12 cellular contexts compared by ENCODE assay signal in the genomic region with DNA sequence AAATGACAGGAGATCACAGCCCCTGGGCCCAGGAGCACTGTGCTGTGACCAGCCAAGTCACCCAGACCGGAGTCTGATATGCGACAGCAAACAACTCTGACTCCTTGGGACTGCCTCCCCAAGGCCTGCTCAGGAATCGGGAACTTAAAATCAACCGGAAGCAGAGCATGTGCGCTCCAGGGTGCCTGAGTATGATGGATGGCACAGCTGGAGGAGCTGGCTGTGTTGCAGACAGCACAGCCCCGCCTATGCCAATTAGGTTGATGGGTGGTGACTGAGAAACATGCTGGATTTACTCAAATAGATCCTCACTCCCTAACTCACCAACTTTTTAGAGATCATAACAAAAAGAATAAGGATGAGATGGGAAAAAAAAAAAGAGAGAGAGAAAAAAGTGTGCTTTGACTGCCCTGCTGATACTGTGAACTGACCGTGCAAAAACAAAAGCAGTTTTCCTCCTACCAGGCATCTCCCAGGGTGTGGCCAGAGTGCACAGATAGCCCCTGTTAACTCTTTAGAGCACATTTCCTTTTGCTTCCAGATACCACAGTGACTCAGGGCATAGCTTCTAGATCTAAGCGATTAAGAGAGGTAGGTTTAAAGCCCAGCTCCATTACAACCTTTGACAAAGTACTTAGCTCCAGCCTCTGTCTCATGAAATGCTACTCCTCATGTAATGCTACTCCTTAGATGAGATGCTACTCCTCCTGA. TPM values are rescaled to one million over a fixed set of nuclear protein-coding genes. Genes with fewer than 3 reads are reported as not detected.
DNase-seq lines count a peak whose midpoint lies in the region; ATAC-seq and TF ChIP-seq lines count a peak whose summit lies in the region.
"Had no signal": no experiment of that assay in that cellular context is flagged by ENCODE, and none has a peak within 500 bp of the region (broad histone marks: within the 10 kb centered on the region; RNA-seq: fewer than 3 reads in every experiment).

No MANE protein-coding gene starts in this region.

- H3K27ac ChIP-seq in HEK293 (ENCODE audit: extremely low read depth, low read depth, low read length), result no peak overlapping the region
- peak overlapping the region; percentile 16 for H3K27ac ChIP-seq in foreskin keratinocyte
- no peak overlapping the region for H3K27ac ChIP-seq in ovary
- no peak overlapping the region for H3K27ac ChIP-seq in ascending aorta
- H3K27ac ChIP-seq: HL-60 had no signal

- CTCF ChIA-PET in HEK293 (lab: Yijun Ruan, JAX), result interaction anchor here (0.8 kb wide), 1 partner anchor 66 kb away, joined by 4 read pairs; no protein-coding TSS in a partner anchor

- H3K36me3 Mint-ChIP-seq in chondrocyte (ENCODE audit: low read depth), result no peaks in the 10 kb centered on the region
- H3K36me3 Mint-ChIP-seq: activated naive CD8-positive, alpha-beta T cell treated with anti-CD3 and anti-CD28 coated beads for 36 hours; stimulated activated effector memory CD8-positive, alpha-beta T cell treated with anti-CD3 and anti-CD28 coated beads, Interleukin-12 subunit alpha, Interleukin-12 subunit beta, amount 100 ng/mL, for 72 hours had no signal

- no peak overlapping the region for H3K4me3 Mint-ChIP-seq in chondrocyte (ENCODE audit: unreplicated experiment)
- H3K4me3 Mint-ChIP-seq: activated naive CD8-positive, alpha-beta T cell treated with anti-CD3 and anti-CD28 coated beads for 36 hours; stimulated activated effector memory CD8-positive, alpha-beta T cell treated with anti-CD3 and anti-CD28 coated beads, Interleukin-12 subunit alpha, Interleukin-12 subunit beta, amount 100 ng/mL, for 72 hours had no signal

- WGBS in ovary, 3 donors, result 19 to 25% (median 22%) methylated on average over 8 of the region's 8 CpGs

- H3K36me3 ChIP-seq in HEK293 (ENCODE audit: control insufficient read depth in 2 of 2, insufficient read depth in 1 of 2, low read length in 2 of 2) (peaks cover 0 to 8% of the 10 kb centered on the region in 2 experiments; a peak in 2 of 3 replicates), ovary (no peaks in the 10 kb centered on the region), ascending aorta (no peaks in the 10 kb centered on the region)

- H3K27me3 ChIP-seq in foreskin keratinocyte (no peaks in the 10 kb centered on the region), ovary (no peaks in the 10 kb centered on the region), ascending aorta (no peaks in the 10 kb centered on the region)

- DNase-seq in NOMO-1 treated with dmso at 0.1 percent for 144 hours (lab: John Stamatoyannopoulos, UW; ENCODE audit: unreplicated experiment), result peak; percentile 40
- DNase-seq in foreskin keratinocyte, result peak in 1 of 2 donors; percentile 57
- DNase-seq in ovary, result peak in 3 of 5 donors; percentile 18 to 35 (median 26)
- DNase-seq in ascending aorta (ENCODE audit: low spot score in 2 of 2), result no peak
- no peak for DNase-seq in chondrocyte (ENCODE audit: low spot score)
- DNase-seq: activated naive CD8-positive, alpha-beta T cell treated with anti-CD3 and anti-CD28 coated beads for 36 hours had no signal

- intact Hi-C loops in ovary (cut with DNase I) (no loop called here), ascending aorta (cut with DNase I) (no loop called here)

- TF ChIP-seq CTCF in HEK293 (tag by site-specific recombination; IDR thresholded peaks at IDR 0.05), result no peak
- TF ChIP-seq CTCF in foreskin keratinocyte (conservative IDR thresholded peaks at IDR 0.05), result no peak
- TF ChIP-seq CTCF in ovary (IDR thresholded peaks at IDR 0.05), result no peak
- no peak for TF ChIP-seq CTCF in ascending aorta (IDR thresholded peaks at IDR 0.05)
- no peak for TF ChIP-seq CTCF in chondrocyte (IDR thresholded peaks at IDR 0.05)

- no peak for TF ChIP-seq EP300 in ovary (IDR thresholded peaks at IDR 0.05)

- POLR2A ChIA-PET in HEK293 (lab: Yijun Ruan, JAX), result interaction anchor here (0.9 to 1.3 kb wide), 3 partner anchors 9 to 208 kb away, joined by 3 to 4 read pairs (median 3); a partner anchor contains a TSS

- TF ChIP-seq POLR2A in ovary (IDR thresholded peaks at IDR 0.05), result no peak

- peaks cover 4% of the 10 kb centered on the region for H3K4me1 Mint-ChIP-seq in chondrocyte (ENCODE audit: low read depth)
- H3K4me1 Mint-ChIP-seq: activated naive CD8-positive, alpha-beta T cell treated with anti-CD3 and anti-CD28 coated beads for 36 hours; stimulated activated effector memory CD8-positive, alpha-beta T cell treated with anti-CD3 and anti-CD28 coated beads, Interleukin-12 subunit alpha, Interleukin-12 subunit beta, amount 100 ng/mL, for 72 hours had no signal

- ATAC-seq in foreskin keratinocyte, result peak; percentile 68
- ATAC-seq in HG02981 (IDR thresholded peaks at IDR 0.05; ENCODE audit: unreplicated experiment), result no peak
- no peak for ATAC-seq in HG03460 (IDR thresholded peaks at IDR 0.05; ENCODE audit: unreplicated experiment)
- ATAC-seq: stimulated activated effector memory CD8-positive, alpha-beta T cell treated with anti-CD3 and anti-CD28 coated beads, Interleukin-12 subunit alpha, Interleukin-12 subunit beta, amount 100 ng/mL, for 72 hours had no signal

- no peak overlapping the region for H3K4me3 ChIP-seq in HEK293 (ENCODE audit: low read depth, low read length)
- H3K4me3 ChIP-seq in ovary, result no peak overlapping the region
- no peak overlapping the region for H3K4me3 ChIP-seq in ascending aorta
- H3K4me3 ChIP-seq: smooth muscle cell had no signal

- peaks cover 23% of the 10 kb centered on the region for H3K27me3 Mint-ChIP-seq in chondrocyte (ENCODE audit: low read depth)

- H3K27ac Mint-ChIP-seq in chondrocyte (ENCODE audit: unreplicated experiment), result no peak overlapping the region
- H3K27ac Mint-ChIP-seq: activated naive CD8-positive, alpha-beta T cell treated with anti-CD3 and anti-CD28 coated beads for 36 hours; stimulated activated effector memory CD8-positive, alpha-beta T cell treated with anti-CD3 and anti-CD28 coated beads, Interleukin-12 subunit alpha, Interleukin-12 subunit beta, amount 100 ng/mL, for 72 hours had no signal

- no peaks in the 10 kb centered on the region; the same call in 1 of the 2 replicates for H3K4me1 ChIP-seq in HEK293 (ENCODE audit: control insufficient read depth, insufficient read depth, low read length)
- peaks cover 14% of the 10 kb centered on the region for H3K4me1 ChIP-seq in foreskin keratinocyte
- peaks cover 13% of the 10 kb centered on the region for H3K4me1 ChIP-seq in ovary (ENCODE audit: insufficient read depth)
- H3K4me1 ChIP-seq in ascending aorta, result no peaks in the 10 kb centered on the region

- no peaks in the 10 kb centered on the region for H3K9me3 Mint-ChIP-seq in chondrocyte (ENCODE audit: low read depth)
- H3K9me3 Mint-ChIP-seq: activated naive CD8-positive, alpha-beta T cell treated with anti-CD3 and anti-CD28 coated beads for 36 hours; stimulated activated effector memory CD8-positive, alpha-beta T cell treated with anti-CD3 and anti-CD28 coated beads, Interleukin-12 subunit alpha, Interleukin-12 subunit beta, amount 100 ng/mL, for 72 hours had no signal

- H3K9me3 ChIP-seq in HEK293 (ENCODE audit: control insufficient read depth, insufficient read depth, low read depth, low read length), result no peaks in the 10 kb centered on the region
- no peaks in the 10 kb centered on the region for H3K9me3 ChIP-seq in ovary
- H3K9me3 ChIP-seq in ascending aorta, result no peaks in the 10 kb centered on the region

TF ChIP-seq in HEK293, 187 proteins besides CTCF, POLR2A, EP300 and RAD21 (continues in another document):
- TF ChIP-seq ZNF664 (tag by site-specific recombination; IDR thresholded peaks at IDR 0.05), result peak; percentile 84
- no peak for TF ChIP-seq ZNF366 (tag by site-specific recombination; conservative IDR thresholded peaks at IDR 0.05)
- no peak for TF ChIP-seq ZNF621 (tag by site-specific recombination; IDR thresholded peaks at IDR 0.05)
- TF ChIP-seq ZFP41 (tag by site-specific recombination; IDR thresholded peaks at IDR 0.05; ENCODE audit: borderline replicate concordance), result no peak
- TF ChIP-seq, protein P1, sequence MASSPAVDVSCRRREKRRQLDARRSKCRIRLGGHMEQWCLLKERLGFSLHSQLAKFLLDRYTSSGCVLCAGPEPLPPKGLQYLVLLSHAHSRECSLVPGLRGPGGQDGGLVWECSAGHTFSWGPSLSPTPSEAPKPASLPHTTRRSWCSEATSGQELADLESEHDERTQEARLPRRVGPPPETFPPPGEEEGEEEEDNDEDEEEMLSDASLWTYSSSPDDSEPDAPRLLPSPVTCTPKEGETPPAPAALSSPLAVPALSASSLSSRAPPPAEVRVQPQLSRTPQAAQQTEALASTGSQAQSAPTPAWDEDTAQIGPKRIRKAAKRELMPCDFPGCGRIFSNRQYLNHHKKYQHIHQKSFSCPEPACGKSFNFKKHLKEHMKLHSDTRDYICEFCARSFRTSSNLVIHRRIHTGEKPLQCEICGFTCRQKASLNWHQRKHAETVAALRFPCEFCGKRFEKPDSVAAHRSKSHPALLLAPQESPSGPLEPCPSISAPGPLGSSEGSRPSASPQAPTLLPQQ (tag by site-specific recombination; IDR thresholded peaks at IDR 0.05), result no peak
- peak; percentile 64 for TF ChIP-seq KLF1 (tag by site-specific recombination; IDR thresholded peaks at IDR 0.05)
- peak; percentile 21; the same call in 1 of the 2 replicates for TF ChIP-seq GLIS1 (tag by site-specific recombination; IDR thresholded peaks at IDR 0.05)
- TF ChIP-seq, protein P2, sequence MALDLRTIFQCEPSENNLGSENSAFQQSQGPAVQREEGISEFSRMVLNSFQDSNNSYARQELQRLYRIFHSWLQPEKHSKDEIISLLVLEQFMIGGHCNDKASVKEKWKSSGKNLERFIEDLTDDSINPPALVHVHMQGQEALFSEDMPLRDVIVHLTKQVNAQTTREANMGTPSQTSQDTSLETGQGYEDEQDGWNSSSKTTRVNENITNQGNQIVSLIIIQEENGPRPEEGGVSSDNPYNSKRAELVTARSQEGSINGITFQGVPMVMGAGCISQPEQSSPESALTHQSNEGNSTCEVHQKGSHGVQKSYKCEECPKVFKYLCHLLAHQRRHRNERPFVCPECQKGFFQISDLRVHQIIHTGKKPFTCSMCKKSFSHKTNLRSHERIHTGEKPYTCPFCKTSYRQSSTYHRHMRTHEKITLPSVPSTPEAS (tag by site-specific recombination; IDR thresholded peaks at IDR 0.05), result no peak
- no peak for TF ChIP-seq ZFP3 (tag by site-specific recombination; IDR thresholded peaks at IDR 0.05; ENCODE audit: low read depth)
- TF ChIP-seq KLF10 (tag by site-specific recombination; IDR thresholded peaks at IDR 0.05), result no peak
- TF ChIP-seq ZNF423 (tag by site-specific recombination; IDR thresholded peaks at IDR 0.05), result 0 out of 2 replicates have a peak, but pooled peaks have one; percentile 42
- TF ChIP-seq TRIM28 (IDR thresholded peaks at IDR 0.05; ENCODE audit: borderline replicate concordance, low read length), result peak; percentile 62

RNA-seq across cellular contexts. Expression of a gene that starts 27.4 kb away (rescaled TPM):
- total RNA-seq in foreskin keratinocyte (119 and 228 TPM in 2 replicates), ovary (10 to 100 TPM; 13.3 to 28.7 (median 17.8) TPM), ascending aorta (54.0 TPM), chondrocyte (not detected in 3 replicates)
- polyA plus RNA-seq in foreskin keratinocyte (15.9 and 28.9 TPM in 2 replicates), ovary (1 to 10 TPM; 4.8 to 5.8 TPM)

Comparison
In these comparisons a context has a peak if more than half of its experiments do, and no peak if none do; other contexts are left out.
1. DNase-seq: peak in NOMO-1 treated with dmso at 0.1 percent for 144 hours (single experiment) and ovary (3 of 5); none in ascending aorta (0 of 2) and chondrocyte (single experiment).
2. RNA of a gene that starts 27.4 kb away (total RNA-seq): 119 to 228 TPM in foreskin keratinocyte, 54.0 TPM in ascending aorta (single experiment) and 13.3 to 28.7 TPM in ovary; not detected in chondrocyte; every median in the first group is over 10 times any median in the second.